In genomic region chr7:150949564-150949963, GRCh38 we compare ENCODE assay signal across 17 cellular contexts. TPM values are rescaled to one million over a fixed set of nuclear protein-coding genes. Genes with fewer than 3 reads are reported as not detected.
DNase-seq lines count a peak whose midpoint lies in the region; ATAC-seq and TF ChIP-seq lines count a peak whose summit lies in the region.
"Had no signal": no experiment of that assay in that cellular context is flagged by ENCODE, and none has a peak within 500 bp of the region (broad histone marks: within the 10 kb centered on the region; RNA-seq: fewer than 3 reads in every experiment).

No MANE protein-coding gene starts in this region.

- no peak overlapping the region for H3K14ac ChIP-seq in mesenchymal stem cell (ENCODE audit: low read length in 2 of 2)

- ATAC-seq in activated naive CD8-positive, alpha-beta T cell treated with anti-CD3 and anti-CD28 coated beads, Interleukin-2, amount 10 ng/mL, durations not matched to agents 7 days and 5 days (ENCODE audit: low read depth), result no peak
- ATAC-seq in activated naive CD8-positive, alpha-beta T cell treated with anti-CD3 and anti-CD28 coated beads, Interleukin-2, amount 50 U/mL, for 24 hours, result no peak
- ATAC-seq in stimulated activated naive B cell treated with anti-CD40 and anti-IgM and Interleukin-4, amounts not matched to agents 10 μg/mL and 1 μg/mL and 100 μg/mL, for 72 hours (replicated peaks), result no peak
- no peak for ATAC-seq in HG03460 (IDR thresholded peaks at IDR 0.05; ENCODE audit: unreplicated experiment)
- ATAC-seq: gastrocnemius medialis had no signal

- peaks cover 22 to 45% of the 10 kb centered on the region in 2 experiments for H3K27me3 ChIP-seq in mesenchymal stem cell (ENCODE audit: control insufficient read depth in 1 of 2, insufficient read depth in 1 of 2, low read length in 2 of 2)
- H3K27me3 ChIP-seq: gastrocnemius medialis had no signal

- no peaks in the 10 kb centered on the region for H3K9me3 ChIP-seq in mesenchymal stem cell (ENCODE audit: control insufficient read depth, low read length)
- H3K9me3 ChIP-seq: gastrocnemius medialis, suprapubic skin had no signal

- no peak overlapping the region for H3K27ac ChIP-seq in mesenchymal stem cell (ENCODE audit: low read length, poor library complexity, severe bottlenecking)
- H3K27ac ChIP-seq: gastrocnemius medialis, PC-9, suprapubic skin had no signal

- H2BK120ac ChIP-seq in mesenchymal stem cell (ENCODE audit: low read depth, low read length), result peak overlapping the region; percentile 54

- no peak overlapping the region for H3K4ac ChIP-seq in mesenchymal stem cell (ENCODE audit: low read depth in 1 of 2, low read length in 2 of 2)

- H2BK12ac ChIP-seq in mesenchymal stem cell (ENCODE audit: low read length in 2 of 2), result peak overlapping the region in 1 of 2 experiments; percentile 22

- no peaks in the 10 kb centered on the region for H3K79me1 ChIP-seq in mesenchymal stem cell (replicated peaks; ENCODE audit: low read length, poor library complexity, severe bottlenecking)

- H3K4me3 ChIP-seq in mesenchymal stem cell (ENCODE audit: insufficient read depth in 1 of 2, low read depth in 1 of 2, low read length in 2 of 2), result no peak overlapping the region
- H3K4me3 ChIP-seq: gastrocnemius medialis, PC-9, suprapubic skin had no signal

- H3K27ac Mint-ChIP-seq in activated naive CD8-positive, alpha-beta T cell treated with anti-CD3 and anti-CD28 coated beads, Interleukin-2, amount 10 ng/mL, durations not matched to agents 7 days and 5 days, result no peak overlapping the region
- H3K27ac Mint-ChIP-seq in activated naive CD8-positive, alpha-beta T cell treated with anti-CD3 and anti-CD28 coated beads, Interleukin-2, amount 50 U/mL, for 24 hours, result no peak overlapping the region
- H3K27ac Mint-ChIP-seq in type B pancreatic cell, result peak overlapping the region; percentile 29
- H3K27ac Mint-ChIP-seq in stimulated activated naive B cell treated with anti-CD40 and anti-IgM and Interleukin-4, amounts not matched to agents 10 μg/mL and 1 μg/mL and 100 μg/mL, for 72 hours, result no peak overlapping the region
- H3K27ac Mint-ChIP-seq: activated T-helper 2 cell treated with anti-CD3 and anti-CD28 coated beads, Interferon-gamma antibody, Interleukin-2, Interleukin-4, amounts not matched to agents 10 μg/mL and 5 μg/mL and 100 μg/mL, durations not matched to agents 14 hours and 24 hours and 36 hours; progenitor cell of endocrine pancreas had no signal

- H4K8ac ChIP-seq in mesenchymal stem cell (ENCODE audit: low read length), result no peak overlapping the region

- no peaks in the 10 kb centered on the region for H3K36me3 ChIP-seq in mesenchymal stem cell (ENCODE audit: control insufficient read depth in 1 of 2, insufficient read depth in 2 of 2, low read depth in 1 of 2, low read length in 2 of 2)
- H3K36me3 ChIP-seq: gastrocnemius medialis, suprapubic skin had no signal

- no peak overlapping the region for H2AK5ac ChIP-seq in mesenchymal stem cell (ENCODE audit: low read length, severe bottlenecking)

- WGBS in mesenchymal stem cell, result 34% methylated on average over 3 of the region's 4 CpGs

- peak overlapping the region; percentile 56 for H2AFZ ChIP-seq in mesenchymal stem cell (ENCODE audit: low read depth, low read length)
- H2AFZ ChIP-seq: PC-9 had no signal

- peaks cover 9% of the 10 kb centered on the region for H3K4me1 ChIP-seq in mesenchymal stem cell (ENCODE audit: control insufficient read depth, insufficient read depth, low read depth, low read length)
- H3K4me1 ChIP-seq: gastrocnemius medialis had no signal

- no peaks in the 10 kb centered on the region for H3K36me3 Mint-ChIP-seq in activated naive CD8-positive, alpha-beta T cell treated with anti-CD3 and anti-CD28 coated beads, Interleukin-2, amount 10 ng/mL, durations not matched to agents 7 days and 5 days
- H3K36me3 Mint-ChIP-seq in activated naive CD8-positive, alpha-beta T cell treated with anti-CD3 and anti-CD28 coated beads, Interleukin-2, amount 50 U/mL, for 24 hours (ENCODE audit: low read depth), result no peaks in the 10 kb centered on the region
- H3K36me3 Mint-ChIP-seq in type B pancreatic cell, result no peaks in the 10 kb centered on the region
- no peaks in the 10 kb centered on the region for H3K36me3 Mint-ChIP-seq in stimulated activated naive B cell treated with anti-CD40 and anti-IgM and Interleukin-4, amounts not matched to agents 10 μg/mL and 1 μg/mL and 100 μg/mL, for 72 hours
- H3K36me3 Mint-ChIP-seq: IgD-negative memory B cell had no signal

- H3K27me3 Mint-ChIP-seq in activated naive CD8-positive, alpha-beta T cell treated with anti-CD3 and anti-CD28 coated beads, Interleukin-2, amount 10 ng/mL, durations not matched to agents 7 days and 5 days, result peaks cover 18% of the 10 kb centered on the region
- peaks cover 9% of the 10 kb centered on the region for H3K27me3 Mint-ChIP-seq in activated naive CD8-positive, alpha-beta T cell treated with anti-CD3 and anti-CD28 coated beads, Interleukin-2, amount 50 U/mL, for 24 hours
- H3K27me3 Mint-ChIP-seq in type B pancreatic cell, result no peaks in the 10 kb centered on the region
- H3K27me3 Mint-ChIP-seq in stimulated activated naive B cell treated with anti-CD40 and anti-IgM and Interleukin-4, amounts not matched to agents 10 μg/mL and 1 μg/mL and 100 μg/mL, for 72 hours, result peaks cover 36 to 64% of the 10 kb centered on the region in 2 donors

- H3K4me3 Mint-ChIP-seq in activated naive CD8-positive, alpha-beta T cell treated with anti-CD3 and anti-CD28 coated beads, Interleukin-2, amount 10 ng/mL, durations not matched to agents 7 days and 5 days, result no peak overlapping the region
- no peak overlapping the region for H3K4me3 Mint-ChIP-seq in activated naive CD8-positive, alpha-beta T cell treated with anti-CD3 and anti-CD28 coated beads, Interleukin-2, amount 50 U/mL, for 24 hours
- H3K4me3 Mint-ChIP-seq in type B pancreatic cell, result peak overlapping the region; percentile 38
- no peak overlapping the region for H3K4me3 Mint-ChIP-seq in stimulated activated naive B cell treated with anti-CD40 and anti-IgM and Interleukin-4, amounts not matched to agents 10 μg/mL and 1 μg/mL and 100 μg/mL, for 72 hours
- H3K4me3 Mint-ChIP-seq: IgD-negative memory B cell had no signal

- H3K9ac ChIP-seq in mesenchymal stem cell (ENCODE audit: low read length), result no peak overlapping the region

- H3K23ac ChIP-seq in mesenchymal stem cell (ENCODE audit: low read length in 2 of 2), result no peak overlapping the region

- H2BK5ac ChIP-seq in mesenchymal stem cell (ENCODE audit: low read depth, low read length, poor library complexity, severe bottlenecking), result no peak overlapping the region

- POLR2A ChIA-PET in activated naive CD8-positive, alpha-beta T cell treated with anti-CD3 and anti-CD28 coated beads, Interleukin-2, amount 10 ng/mL, durations not matched to agents 7 days and 5 days (lab: Charles Lee), result no interaction called here

- peak; percentile 19 for DNase-seq in activated naive CD8-positive, alpha-beta T cell treated with anti-CD3 and anti-CD28 coated beads, Interleukin-2, amount 10 ng/mL, durations not matched to agents 7 days and 5 days
- no peak for DNase-seq in activated naive CD8-positive, alpha-beta T cell treated with anti-CD3 and anti-CD28 coated beads, Interleukin-2, amount 50 U/mL, for 24 hours
- DNase-seq in UCSD-AML1 (lab: John Stamatoyannopoulos, UW; ENCODE audit: unreplicated experiment) (peak; percentile 15), mesenchymal stem cell (peak; percentile 30), type B pancreatic cell (ENCODE audit: extremely low spot score, unreplicated experiment) (no peak), MV-4-11 (lab: John Stamatoyannopoulos, UW) (no peak)
- DNase-seq in stimulated activated naive B cell treated with anti-CD40 and anti-IgM and Interleukin-4, amounts not matched to agents 10 μg/mL and 1 μg/mL and 100 μg/mL, for 72 hours, result no peak
- DNase-seq: gastrocnemius medialis, NCI-H1436, NCI-H510A, PC-9, T-helper 1 cell had no signal

- peak overlapping the region in 1 of 2 experiments; percentile 72 for H3K18ac ChIP-seq in mesenchymal stem cell (ENCODE audit: low read depth in 1 of 2, low read length in 2 of 2)

- H3K9me3 Mint-ChIP-seq in activated naive CD8-positive, alpha-beta T cell treated with anti-CD3 and anti-CD28 coated beads, Interleukin-2, amount 10 ng/mL, durations not matched to agents 7 days and 5 days, result no peaks in the 10 kb centered on the region
- no peaks in the 10 kb centered on the region for H3K9me3 Mint-ChIP-seq in activated naive CD8-positive, alpha-beta T cell treated with anti-CD3 and anti-CD28 coated beads, Interleukin-2, amount 50 U/mL, for 24 hours
- no peaks in the 10 kb centered on the region for H3K9me3 Mint-ChIP-seq in type B pancreatic cell
- H3K9me3 Mint-ChIP-seq in stimulated activated naive B cell treated with anti-CD40 and anti-IgM and Interleukin-4, amounts not matched to agents 10 μg/mL and 1 μg/mL and 100 μg/mL, for 72 hours, result no peaks in the 10 kb centered on the region
- H3K9me3 Mint-ChIP-seq: activated T-helper 2 cell treated with anti-CD3 and anti-CD28 coated beads, Interferon-gamma antibody, Interleukin-2, Interleukin-4, amounts not matched to agents 10 μg/mL and 5 μg/mL and 100 μg/mL, durations not matched to agents 14 hours and 24 hours and 36 hours; IgD-negative memory B cell had no signal

- no peaks in the 10 kb centered on the region for H3K4me1 Mint-ChIP-seq in activated naive CD8-positive, alpha-beta T cell treated with anti-CD3 and anti-CD28 coated beads, Interleukin-2, amount 10 ng/mL, durations not matched to agents 7 days and 5 days
- no peaks in the 10 kb centered on the region for H3K4me1 Mint-ChIP-seq in activated naive CD8-positive, alpha-beta T cell treated with anti-CD3 and anti-CD28 coated beads, Interleukin-2, amount 50 U/mL, for 24 hours
- H3K4me1 Mint-ChIP-seq in type B pancreatic cell (ENCODE audit: unreplicated experiment), result peaks cover 23% of the 10 kb centered on the region
- H3K4me1 Mint-ChIP-seq in stimulated activated naive B cell treated with anti-CD40 and anti-IgM and Interleukin-4, amounts not matched to agents 10 μg/mL and 1 μg/mL and 100 μg/mL, for 72 hours, result peaks cover 0 to 2% of the 10 kb centered on the region in 2 donors
- H3K4me1 Mint-ChIP-seq: IgD-negative memory B cell had no signal

- H4K91ac ChIP-seq in mesenchymal stem cell (ENCODE audit: low read length), result no peak overlapping the region

- no peak overlapping the region for H3K4me2 ChIP-seq in mesenchymal stem cell (ENCODE audit: low read length, poor library complexity, severe bottlenecking)
- H3K4me2 ChIP-seq: PC-9 had no signal

- no peak for TF ChIP-seq CTCF in type B pancreatic cell (conservative IDR thresholded peaks at IDR 0.05)

- H2BK15ac ChIP-seq in mesenchymal stem cell (ENCODE audit: low read depth, poor library complexity, severe bottlenecking), result no peak overlapping the region

RNA-seq across cellular contexts. Expression of gene KCNH2, which starts 28.6 kb away (rescaled TPM):
- under 1 TPM; 0.50 to 0.54 TPM for total RNA-seq in activated naive CD8-positive, alpha-beta T cell treated with anti-CD3 and anti-CD28 coated beads, Interleukin-2, amount 10 ng/mL, durations not matched to agents 7 days and 5 days
- 0.87 TPM for polyA plus RNA-seq in mesenchymal stem cell (2013, experiment 1 of 2)
- polyA plus RNA-seq in mesenchymal stem cell (2013, experiment 2 of 2), result 0.92 TPM
- total RNA-seq in type B pancreatic cell (ENCODE audit: low replicate concordance), result 8.0 and 10.0 TPM in 2 replicates

RNA-seq across cellular contexts. Expression of gene NOS3, which starts 41.3 kb away (rescaled TPM):
- total RNA-seq in activated naive CD8-positive, alpha-beta T cell treated with anti-CD3 and anti-CD28 coated beads, Interleukin-2, amount 10 ng/mL, durations not matched to agents 7 days and 5 days, result 10 to 100 TPM; 12.5 to 15.8 TPM
- polyA plus RNA-seq in mesenchymal stem cell (2013, experiment 1 of 2), result 4.7 TPM
- polyA plus RNA-seq in mesenchymal stem cell (2013, experiment 2 of 2), result 3.5 TPM
- 0.21 and 1.7 TPM in 2 replicates for total RNA-seq in type B pancreatic cell (ENCODE audit: low replicate concordance)

Comparison
In these comparisons a context has a peak if more than half of its experiments do, and no peak if none do; other contexts are left out.
1. DNase-seq: peak in activated naive CD8-positive, alpha-beta T cell treated with anti-CD3 and anti-CD28 coated beads, Interleukin-2, amount 10 ng/mL, durations not matched to agents 7 days and 5 days (single experiment), UCSD-AML1 (single experiment) and mesenchymal stem cell (single experiment); none in activated naive CD8-positive, alpha-beta T cell treated with anti-CD3 and anti-CD28 coated beads, Interleukin-2, amount 50 U/mL, for 24 hours (single experiment), type B pancreatic cell (single experiment), MV-4-11 (single experiment) and stimulated activated naive B cell treated with anti-CD40 and anti-IgM and Interleukin-4, amounts not matched to agents 10 μg/mL and 1 μg/mL and 100 μg/mL, for 72 hours (single experiment).